In the genomic region with DNA sequence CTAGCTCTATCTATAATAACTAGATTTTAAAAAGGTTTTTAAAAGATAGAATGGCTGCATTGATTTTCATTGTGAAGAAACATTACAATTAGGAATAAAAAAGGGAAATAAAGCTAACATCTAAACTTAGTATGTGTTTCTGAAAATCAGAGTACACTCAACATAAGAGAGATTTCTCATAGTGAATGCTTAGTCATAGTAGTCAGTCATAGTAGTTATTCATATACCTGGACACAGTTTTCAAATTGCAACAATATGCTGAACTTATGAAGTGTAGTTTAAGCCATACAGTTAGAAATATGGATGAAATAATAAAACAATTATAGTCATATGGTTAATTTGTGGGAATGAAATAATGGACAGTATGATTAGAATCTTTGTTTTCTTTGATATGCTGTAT, we compare ENCODE assay signal across 25 cellular contexts.
A peak's percentile ranks its signal among the peaks of the same experiment; 100 is the strongest.
DNase-seq lines count a peak whose midpoint lies in the region; ATAC-seq and TF ChIP-seq lines count a peak whose summit lies in the region.
"Had no signal": no experiment of that assay in that cellular context is flagged by ENCODE, and none has a peak within 500 bp of the region (broad histone marks: within the 10 kb centered on the region; RNA-seq: fewer than 3 reads in every experiment).

No MANE protein-coding gene starts in this region.

- H3K4me1 Mint-ChIP-seq in activated CD4-positive, alpha-beta T cell treated with anti-CD3 and anti-CD28 coated beads for 36 hours = no peaks in the 10 kb centered on the region
- H3K4me1 Mint-ChIP-seq: B cell had no signal

- no TSS peak for BruUV-seq in PC-3 (replicated peaks; lab: Mats Ljungman, UMichigan)

- H3K4me3 Mint-ChIP-seq in activated CD4-positive, alpha-beta T cell treated with anti-CD3 and anti-CD28 coated beads for 36 hours = no peak overlapping the region
- H3K4me3 Mint-ChIP-seq: B cell; CD4-positive, alpha-beta T cell; CD8-positive, alpha-beta T cell had no signal

- no peaks in the 10 kb centered on the region for H3K27me3 ChIP-seq in PC-3 (ENCODE audit: low read length)
- no peaks in the 10 kb centered on the region for H3K27me3 ChIP-seq in foreskin keratinocyte
- no peaks in the 10 kb centered on the region for H3K27me3 ChIP-seq in prostate gland (replicated peaks; ENCODE audit: insufficient read depth)
- H3K27me3 ChIP-seq: BLaER1 treated with 17β-estradiol and CSF1 and Interleukin-3, amounts not matched to agents 10 nM and 100 nM had no signal

- CTCF ChIA-PET in PC-3 (lab: Charles Lee) = no interaction called here
- CTCF ChIA-PET in activated CD4-positive, alpha-beta T cell treated with anti-CD3 and anti-CD28 coated beads for 36 hours (lab: Charles Lee) = interaction anchor here (0.7 kb wide), 1 partner anchor 71 kb away, joined by 3 read pairs; no protein-coding TSS in a partner anchor

- no peaks in the 10 kb centered on the region for H3K9me3 Mint-ChIP-seq in activated CD4-positive, alpha-beta T cell treated with anti-CD3 and anti-CD28 coated beads for 36 hours (ENCODE audit: low read depth)

- H3K4me2 ChIP-seq in PC-3 (ENCODE audit: low read length) = no peak overlapping the region
- H3K4me2 ChIP-seq: BLaER1 treated with 17β-estradiol and CSF1 and Interleukin-3, amounts not matched to agents 10 nM and 100 nM had no signal

- ATAC-seq in HG03354 (IDR thresholded peaks at IDR 0.05; ENCODE audit: poor library complexity, severe bottlenecking, unreplicated experiment) (peak; percentile 76), PC-3 (no peak), foreskin keratinocyte (peak; percentile 63)
- no peak for ATAC-seq in activated CD4-positive, alpha-beta T cell treated with anti-CD3 and anti-CD28 coated beads for 36 hours
- ATAC-seq: CD8-positive, alpha-beta T cell had no signal

- no peaks in the 10 kb centered on the region for H3K9me2 ChIP-seq in PC-3 (replicated peaks; ENCODE audit: low read length)

- H3K36me3 Mint-ChIP-seq in activated CD4-positive, alpha-beta T cell treated with anti-CD3 and anti-CD28 coated beads for 36 hours (ENCODE audit: low read depth) = no peaks in the 10 kb centered on the region
- H3K36me3 Mint-ChIP-seq: CD8-positive, alpha-beta T cell had no signal

- no peaks in the 10 kb centered on the region for H3F3A ChIP-seq in PC-3 (ENCODE audit: low read length, unreplicated experiment)

- H3K36me3 ChIP-seq in PC-3 (ENCODE audit: low read depth, low read length) = no peaks in the 10 kb centered on the region
- H3K36me3 ChIP-seq in prostate gland = no peaks in the 10 kb centered on the region
- H3K36me3 ChIP-seq: BLaER1 treated with 17β-estradiol and CSF1 and Interleukin-3, amounts not matched to agents 10 nM and 100 nM had no signal

- H3K9me3 ChIP-seq in PC-3 (ENCODE audit: low read length) (no peaks in the 10 kb centered on the region), prostate gland (no peaks in the 10 kb centered on the region)
- H3K9me3 ChIP-seq: Caco-2 had no signal

- intact Hi-C loops in PC-3 (cut with micrococcal nuclease) (no loop called here), prostate gland (cut with DNase I) (no loop called here)
- intact Hi-C loops in activated CD4-positive, alpha-beta T cell treated with anti-CD3 and anti-CD28 coated beads for 36 hours (cut with DNase I, micrococcal nuclease) = no loop called here

- H3K4me1 ChIP-seq in PC-3 (ENCODE audit: insufficient read depth, low read length) (no peaks in the 10 kb centered on the region), foreskin keratinocyte (no peaks in the 10 kb centered on the region), prostate gland (replicated peaks) (no peaks in the 10 kb centered on the region)
- H3K4me1 ChIP-seq: BLaER1 treated with 17β-estradiol and CSF1 and Interleukin-3, amounts not matched to agents 10 nM and 100 nM; Caco-2 had no signal

- no peak for TF ChIP-seq POLR2A in prostate gland (IDR thresholded peaks at IDR 0.05)

- no peak for TF ChIP-seq CTCF in PC-3 (conservative IDR thresholded peaks at IDR 0.05; ENCODE audit: low read depth, low read length)
- no peak for TF ChIP-seq CTCF in foreskin keratinocyte (conservative IDR thresholded peaks at IDR 0.05)
- TF ChIP-seq CTCF in prostate gland (IDR thresholded peaks at IDR 0.05) = no peak

- no peaks in the 10 kb centered on the region for H4K20me1 ChIP-seq in PC-3 (ENCODE audit: low read length)
- H4K20me1 ChIP-seq: BLaER1 treated with 17β-estradiol and CSF1 and Interleukin-3, amounts not matched to agents 10 nM and 100 nM had no signal

- DNase-seq in ELR (ENCODE audit: low read depth) = peak; percentile 1
- peak; percentile 17 for DNase-seq in PC-3
- DNase-seq in foreskin keratinocyte = peak in 1 of 2 donors; percentile 6
- no peak for DNase-seq in NCI-H2029 (lab: John Stamatoyannopoulos, UW)
- DNase-seq in prostate gland (ENCODE audit: low spot score) = no peak
- no peak for DNase-seq in AG20443 (ENCODE audit: low spot score)
- DNase-seq in activated CD4-positive, alpha-beta T cell treated with anti-CD3 and anti-CD28 coated beads for 36 hours = no peak
- DNase-seq: 8988T; ACHN; AML-193; Caco-2; Calu3; CD4-positive, alpha-beta T cell; CD8-positive, alpha-beta T cell; DMS 273 treated with DMSO at 0.1 percent for 48 hours; DMS153; DMS53; DMS79; DND-41; EL; GF-D8 had no signal

- POLR2A ChIA-PET in PC-3 (lab: Charles Lee; ENCODE audit: unreplicated experiment) = no interaction called here
- POLR2A ChIA-PET in activated CD4-positive, alpha-beta T cell treated with anti-CD3 and anti-CD28 coated beads for 36 hours (lab: Charles Lee) = no interaction called here

- H3K27ac ChIP-seq in PC-3 (ENCODE audit: low read length) (no peak overlapping the region), foreskin keratinocyte (no peak overlapping the region), prostate gland (no peak overlapping the region)
- H3K27ac ChIP-seq: BLaER1 treated with 17β-estradiol and CSF1 and Interleukin-3, amounts not matched to agents 10 nM and 100 nM; C4-2B had no signal

- H3K4me3 ChIP-seq in PC-3 (ENCODE audit: low read length) (no peak overlapping the region), prostate gland (no peak overlapping the region)
- H3K4me3 ChIP-seq: BLaER1 treated with 17β-estradiol and CSF1 and Interleukin-3, amounts not matched to agents 10 nM and 100 nM had no signal

- H2AFZ ChIP-seq in PC-3 (ENCODE audit: low read length) = no peak overlapping the region

- H3K27me3 Mint-ChIP-seq in activated CD4-positive, alpha-beta T cell treated with anti-CD3 and anti-CD28 coated beads for 36 hours = no peaks in the 10 kb centered on the region
- H3K27me3 Mint-ChIP-seq: B cell; CD4-positive, alpha-beta T cell had no signal

- no peak overlapping the region for H3K27ac Mint-ChIP-seq in activated CD4-positive, alpha-beta T cell treated with anti-CD3 and anti-CD28 coated beads for 36 hours
- H3K27ac Mint-ChIP-seq: B cell; CD4-positive, alpha-beta T cell; CD8-positive, alpha-beta T cell had no signal

- H3K9ac ChIP-seq in PC-3 (ENCODE audit: low read length) = no peak overlapping the region
- H3K9ac ChIP-seq: BLaER1 treated with 17β-estradiol and CSF1 and Interleukin-3, amounts not matched to agents 10 nM and 100 nM had no signal

- H3K79me2 ChIP-seq in PC-3 (ENCODE audit: low read length) = no peaks in the 10 kb centered on the region

Comparison
In these comparisons a context has a peak if more than half of its experiments do, and no peak if none do; other contexts are left out.
1. DNase-seq: peak in ELR (single experiment) and PC-3 (single experiment); none in NCI-H2029 (single experiment), prostate gland (single experiment), AG20443 (single experiment) and activated CD4-positive, alpha-beta T cell treated with anti-CD3 and anti-CD28 coated beads for 36 hours (single experiment).
2. ATAC-seq: peak in HG03354 (single experiment) and foreskin keratinocyte (single experiment); none in PC-3 (single experiment) and activated CD4-positive, alpha-beta T cell treated with anti-CD3 and anti-CD28 coated beads for 36 hours (single experiment).